Comparison of ENCODE assay signal across 8 cellular contexts in the genomic region with DNA sequence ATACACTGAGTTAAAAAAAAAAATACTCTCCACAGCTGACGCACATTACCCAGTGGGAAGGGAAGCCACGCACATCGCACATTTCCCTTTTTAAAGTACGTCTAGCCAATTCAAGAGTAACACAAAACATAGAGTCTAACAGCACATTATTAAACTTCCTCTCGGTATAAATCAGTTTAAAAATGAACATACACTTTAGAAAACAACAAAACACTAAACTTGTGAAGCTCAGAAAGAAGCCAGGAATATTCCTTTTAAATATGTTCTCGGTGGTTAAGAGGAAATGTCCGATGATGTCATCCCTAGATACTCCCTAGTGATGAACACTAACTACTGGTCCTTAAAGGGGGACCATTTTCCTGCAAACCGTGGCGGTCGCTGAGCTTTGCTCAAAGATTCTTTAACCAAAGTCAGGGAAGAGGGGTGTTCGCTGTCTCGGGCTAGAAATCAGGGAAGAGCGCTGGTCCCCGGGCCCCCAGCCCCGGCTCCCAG. TPM values are rescaled to one million over a fixed set of nuclear protein-coding genes. Genes with fewer than 3 reads are reported as not detected.
A peak's percentile ranks its signal among the peaks of the same experiment; 100 is the strongest.
DNase-seq lines count a peak whose midpoint lies in the region; ATAC-seq and TF ChIP-seq lines count a peak whose summit lies in the region.

No MANE protein-coding gene starts in this region.

- POLR2A ChIA-PET in Panc1 (lab: Charles Lee) = interaction anchor here (0.6 kb wide), 1 partner anchor 177 kb away, joined by 3 read pairs; no protein-coding TSS in a partner anchor

- H3K27me3 ChIP-seq in Panc1 (ENCODE audit: control insufficient read depth, insufficient read depth, low read length) (no peaks in the 10 kb centered on the region), colonic mucosa (no peaks in the 10 kb centered on the region), left lung (peaks cover 11 to 34% of the 10 kb centered on the region in 2 donors), subcutaneous abdominal adipose tissue (ENCODE audit: control insufficient read depth in 5 of 5, insufficient read depth in 4 of 5, low read length in 5 of 5) (peaks cover 0 to 2% (median 0%) of the 10 kb centered on the region in 5 donors)

- H3K4me1 ChIP-seq in Panc1 (ENCODE audit: control insufficient read depth, insufficient read depth, low read length) (peaks cover 14% of the 10 kb centered on the region; the same call in 1 of the 2 replicates), colonic mucosa (no peaks in the 10 kb centered on the region), left lung (peaks cover 0 to 8% of the 10 kb centered on the region in 2 donors), subcutaneous abdominal adipose tissue (ENCODE audit: control insufficient read depth in 5 of 5, insufficient read depth in 5 of 5, low read length in 5 of 5) (peaks cover 0 to 18% (median 6%) of the 10 kb centered on the region in 5 donors)

- H3K9ac ChIP-seq in colonic mucosa (ENCODE audit: low read depth in 2 of 2, low read length in 2 of 2) (peak overlapping the region in 1 of 2 donors; percentile 26), subcutaneous abdominal adipose tissue (ENCODE audit: low read length in 5 of 5) (peak overlapping the region in 4 of 5 donors; percentile 56 to 64 (median 60))

- H3K36me3 ChIP-seq in Panc1 (ENCODE audit: control insufficient read depth, insufficient read depth, low read length) (no peaks in the 10 kb centered on the region), colonic mucosa (no peaks in the 10 kb centered on the region), left lung (no peaks in the 10 kb centered on the region), subcutaneous abdominal adipose tissue (ENCODE audit: control insufficient read depth in 5 of 5, insufficient read depth in 5 of 5, low read length in 5 of 5) (no peaks in the 10 kb centered on the region)

- peak; percentile 63 for DNase-seq in EL
- DNase-seq in GM20000 (ENCODE audit: low spot score) = peak; percentile 60
- DNase-seq in Panc1 (ENCODE audit: low read depth, low spot score) = no peak
- no peak for DNase-seq in colonic mucosa
- DNase-seq in left lung = no peak
- DNase-seq in T1000 (lab: John Stamatoyannopoulos, UW) = no peak

- no peak for TF ChIP-seq CTCF in GM20000 (IDR thresholded peaks at IDR 0.05; ENCODE audit: extremely low read depth, missing control alignments)
- no peak for TF ChIP-seq CTCF in Panc1 (IDR thresholded peaks at IDR 0.05)
- TF ChIP-seq CTCF in colonic mucosa (IDR thresholded peaks at IDR 0.05) = no peak
- no peak for TF ChIP-seq CTCF in left lung (IDR thresholded peaks at IDR 0.05)

- in situ Hi-C loops in Panc1 (cut with HindIII; ENCODE audit: low pct_unique_long_range_greater_than_20kb, low sequenced_read_pairs) = no loop called here

- CTCF ChIA-PET in Panc1 (lab: Charles Lee) = no interaction called here

- peak overlapping the region; percentile 86 for H3K27ac ChIP-seq in Panc1 (ENCODE audit: low read length)
- peak overlapping the region; percentile 3 for H3K27ac ChIP-seq in colonic mucosa
- H3K27ac ChIP-seq in left lung = peak overlapping the region; percentile 46 to 60
- no peak overlapping the region for H3K27ac ChIP-seq in subcutaneous abdominal adipose tissue (ENCODE audit: low read depth, low read length)

- H3K4me3 ChIP-seq in Panc1 (ENCODE audit: low read depth in 2 of 2, low read length in 2 of 2) (peak overlapping the region; percentile 72 to 73), colonic mucosa (peak overlapping the region; percentile 46), left lung (peak overlapping the region; percentile 49 to 61), subcutaneous abdominal adipose tissue (ENCODE audit: low read depth in 1 of 5, low read length in 5 of 5) (peak overlapping the region; percentile 45 to 78 (median 69))

- BruUV-seq in Panc1 (replicated peaks; lab: Mats Ljungman, UMichigan) = no TSS peak

- peak; percentile 58 for ATAC-seq in HG03521 (IDR thresholded peaks at IDR 0.05; ENCODE audit: unreplicated experiment)
- peak; percentile 74 for ATAC-seq in Panc1
- ATAC-seq in left lung = peak; percentile 88

- intact Hi-C loops in Panc1 (cut with micrococcal nuclease; ENCODE audit: unreplicated experiment) (no loop called here), colonic mucosa (cut with DNase I) (no loop called here), left lung (cut with DNase I) (loop anchor here in 1 of 2 donors (10.0 kb wide), 1 partner anchor 57 kb away; no protein-coding TSS in a partner anchor)

- no peaks in the 10 kb centered on the region for H3K9me3 ChIP-seq in Panc1 (ENCODE audit: control insufficient read depth, insufficient read depth, low read depth, low read length)
- no peaks in the 10 kb centered on the region for H3K9me3 ChIP-seq in colonic mucosa
- H3K9me3 ChIP-seq in left lung = no peaks in the 10 kb centered on the region
- no peaks in the 10 kb centered on the region for H3K9me3 ChIP-seq in subcutaneous abdominal adipose tissue (ENCODE audit: control insufficient read depth in 5 of 5, low read length in 5 of 5)

RNA-seq across cellular contexts. Expression of gene MYEF2, which starts 0.7 kb away (rescaled TPM):
- total RNA-seq in Panc1 (2021; ENCODE audit: unreplicated experiment) = 71.3 TPM
- polyA plus RNA-seq in Panc1 (2012; ENCODE audit: insufficient read length) = 54.7 TPM
- 10 to 100 TPM; 12.4 to 13.5 TPM for total RNA-seq in colonic mucosa
- total RNA-seq in left lung = 10 to 100 TPM; 19.7 to 25.4 TPM

RNA-seq across cellular contexts. Expression of gene CTXN2, which starts 14.0 kb away (rescaled TPM):
- total RNA-seq in Panc1 (2021; ENCODE audit: unreplicated experiment) = 0.05 TPM
- not detected for polyA plus RNA-seq in Panc1 (2012; ENCODE audit: insufficient read length)
- total RNA-seq in colonic mucosa = under 1 TPM; 0.07 to 0.16 TPM
- total RNA-seq in left lung = not detected

RNA-seq across cellular contexts. Expression of gene SLC12A1, which starts 28.7 kb away (rescaled TPM):
- total RNA-seq in Panc1 (2021; ENCODE audit: unreplicated experiment) = not detected
- not detected for polyA plus RNA-seq in Panc1 (2012; ENCODE audit: insufficient read length)
- not detected for total RNA-seq in colonic mucosa
- total RNA-seq in left lung = not detected

RNA-seq across cellular contexts. Expression of gene SLC24A5, which starts 56.6 kb away (rescaled TPM):
- total RNA-seq in Panc1 (2021; ENCODE audit: unreplicated experiment) = not detected
- 0.35 TPM for polyA plus RNA-seq in Panc1 (2012; ENCODE audit: insufficient read length)
- total RNA-seq in colonic mucosa = not detected
- total RNA-seq in left lung = 1 to 10 TPM in 1 of 2 donors, under 1 TPM in 1; 0.50 to 6.5 TPM

Comparison
In these comparisons a context has a peak if more than half of its experiments do, and no peak if none do; other contexts are left out.
1. DNase-seq: peak in EL (single experiment) and GM20000 (single experiment); none in Panc1 (single experiment), colonic mucosa (single experiment), left lung (0 of 2) and T1000 (single experiment).
2. Peak in every context shown above with its lines, with median percentiles within 50 percentile points of each other: ATAC-seq and H3K4me3 ChIP-seq.